Comparison of ENCODE assay signal across 1 cellular context in genomic region chr9:136996361-136997281, GRCh38.
A peak's percentile ranks its signal among the peaks of the same experiment; 100 is the strongest.
TF ChIP-seq lines count a peak whose summit lies in the region.

A gene with protein sequence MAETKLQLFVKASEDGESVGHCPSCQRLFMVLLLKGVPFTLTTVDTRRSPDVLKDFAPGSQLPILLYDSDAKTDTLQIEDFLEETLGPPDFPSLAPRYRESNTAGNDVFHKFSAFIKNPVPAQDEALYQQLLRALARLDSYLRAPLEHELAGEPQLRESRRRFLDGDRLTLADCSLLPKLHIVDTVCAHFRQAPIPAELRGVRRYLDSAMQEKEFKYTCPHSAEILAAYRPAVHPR (minus strand): TSS chr9:136996568. CDS start chr9:136996543, 25 bp downstream.

TF ChIP-seq in K562, 482 proteins besides CTCF, POLR2A, EP300 and RAD21 (continued from another document and continues in another):
- TF ChIP-seq MIER1 (IDR thresholded peaks at IDR 0.05; ENCODE audit: low read depth) (no peak), ETV1 (tag; conservative IDR thresholded peaks at IDR 0.05; ENCODE audit: low read depth) (no peak), SUPT5H (IDR thresholded peaks at IDR 0.05) (0 out of 2 replicates have a peak, but pooled peaks have one; percentile 39), HMGN3 (IDR thresholded peaks at IDR 0.05; ENCODE audit: borderline replicate concordance, extremely low read depth, insufficient read length, low read depth, low read length) (peak; percentile 27), SIRT6 (IDR thresholded peaks at IDR 0.05; ENCODE audit: low read depth, low read length) (no peak), WHSC1 (IDR thresholded peaks at IDR 0.05; ENCODE audit: low read length) (no peak), ELF4 (CRISPR knock-in tag; IDR thresholded peaks at IDR 0.05) (no peak), ATF7 (IDR thresholded peaks at IDR 0.05) (0 out of 2 replicates have a peak, but pooled peaks have one; percentile 17), FOXA3 (CRISPR knock-in tag; conservative IDR thresholded peaks at IDR 0.05 in 1 of 2, IDR thresholded peaks at IDR 0.05 in 1 of 2) (no peak), RBM14 (IDR thresholded peaks at IDR 0.05; ENCODE audit: borderline replicate concordance, insufficient read depth, low read depth, low read length) (no peak), ZNF282 (CRISPR knock-in tag; IDR thresholded peaks at IDR 0.05) (no peak), FOXK1 (CRISPR knock-in tag; IDR thresholded peaks at IDR 0.05; ENCODE audit: borderline replicate concordance) (0 out of 2 replicates have a peak, but pooled peaks have one; percentile 46), XRCC3 (IDR thresholded peaks at IDR 0.05) (no peak), ZNF77 (CRISPR knock-in tag; IDR thresholded peaks at IDR 0.05) (no peak), KDM5B (IDR thresholded peaks at IDR 0.05; ENCODE audit: insufficient replicate concordance, low read depth, low read length) (peak; percentile 53), ZNF707 (CRISPR knock-in tag; conservative IDR thresholded peaks at IDR 0.05) (no peak), MCM5 (IDR thresholded peaks at IDR 0.05; ENCODE audit: low read depth) (no peak), CHD2 (IDR thresholded peaks at IDR 0.05; ENCODE audit: low read depth, low read length) (no peak), ZSCAN29 (IDR thresholded peaks at IDR 0.05) (no peak), ATF2 (CRISPR knock-in tag; IDR thresholded peaks at IDR 0.05) (no peak), ZNF23 (CRISPR knock-in tag; IDR thresholded peaks at IDR 0.05) (no peak), RFX5 (IDR thresholded peaks at IDR 0.05; ENCODE audit: low read depth, low read length) (no peak), PHF21A (IDR thresholded peaks at IDR 0.05; ENCODE audit: borderline replicate concordance, low read depth) (no peak), RNF2 (IDR thresholded peaks at IDR 0.05) (no peak), ZNF511 (CRISPR knock-in tag; IDR thresholded peaks at IDR 0.05) (no peak), CCNT2 (IDR thresholded peaks at IDR 0.05; ENCODE audit: borderline replicate concordance, extremely low read depth, insufficient read length, low read depth, low read length) (peak; percentile 11), HBP1 (CRISPR knock-in tag; IDR thresholded peaks at IDR 0.05) (0 out of 2 replicates have a peak, but pooled peaks have one; percentile 16), TFAP4 (CRISPR knock-in tag; IDR thresholded peaks at IDR 0.05; ENCODE audit: borderline replicate concordance) (peak; percentile 99), ZBED1 (IDR thresholded peaks at IDR 0.05) (no peak), SIN3A (IDR thresholded peaks at IDR 0.05; ENCODE audit: borderline replicate concordance in 2 of 2, control insufficient read depth in 1 of 2, low read depth in 2 of 2, low read length in 2 of 2) (peak; percentile 94 to 98), EGR1 (conservative IDR thresholded peaks at IDR 0.05) (peak; percentile 47; the same call in 1 of the 2 replicates)
- TF ChIP-seq, protein P1, sequence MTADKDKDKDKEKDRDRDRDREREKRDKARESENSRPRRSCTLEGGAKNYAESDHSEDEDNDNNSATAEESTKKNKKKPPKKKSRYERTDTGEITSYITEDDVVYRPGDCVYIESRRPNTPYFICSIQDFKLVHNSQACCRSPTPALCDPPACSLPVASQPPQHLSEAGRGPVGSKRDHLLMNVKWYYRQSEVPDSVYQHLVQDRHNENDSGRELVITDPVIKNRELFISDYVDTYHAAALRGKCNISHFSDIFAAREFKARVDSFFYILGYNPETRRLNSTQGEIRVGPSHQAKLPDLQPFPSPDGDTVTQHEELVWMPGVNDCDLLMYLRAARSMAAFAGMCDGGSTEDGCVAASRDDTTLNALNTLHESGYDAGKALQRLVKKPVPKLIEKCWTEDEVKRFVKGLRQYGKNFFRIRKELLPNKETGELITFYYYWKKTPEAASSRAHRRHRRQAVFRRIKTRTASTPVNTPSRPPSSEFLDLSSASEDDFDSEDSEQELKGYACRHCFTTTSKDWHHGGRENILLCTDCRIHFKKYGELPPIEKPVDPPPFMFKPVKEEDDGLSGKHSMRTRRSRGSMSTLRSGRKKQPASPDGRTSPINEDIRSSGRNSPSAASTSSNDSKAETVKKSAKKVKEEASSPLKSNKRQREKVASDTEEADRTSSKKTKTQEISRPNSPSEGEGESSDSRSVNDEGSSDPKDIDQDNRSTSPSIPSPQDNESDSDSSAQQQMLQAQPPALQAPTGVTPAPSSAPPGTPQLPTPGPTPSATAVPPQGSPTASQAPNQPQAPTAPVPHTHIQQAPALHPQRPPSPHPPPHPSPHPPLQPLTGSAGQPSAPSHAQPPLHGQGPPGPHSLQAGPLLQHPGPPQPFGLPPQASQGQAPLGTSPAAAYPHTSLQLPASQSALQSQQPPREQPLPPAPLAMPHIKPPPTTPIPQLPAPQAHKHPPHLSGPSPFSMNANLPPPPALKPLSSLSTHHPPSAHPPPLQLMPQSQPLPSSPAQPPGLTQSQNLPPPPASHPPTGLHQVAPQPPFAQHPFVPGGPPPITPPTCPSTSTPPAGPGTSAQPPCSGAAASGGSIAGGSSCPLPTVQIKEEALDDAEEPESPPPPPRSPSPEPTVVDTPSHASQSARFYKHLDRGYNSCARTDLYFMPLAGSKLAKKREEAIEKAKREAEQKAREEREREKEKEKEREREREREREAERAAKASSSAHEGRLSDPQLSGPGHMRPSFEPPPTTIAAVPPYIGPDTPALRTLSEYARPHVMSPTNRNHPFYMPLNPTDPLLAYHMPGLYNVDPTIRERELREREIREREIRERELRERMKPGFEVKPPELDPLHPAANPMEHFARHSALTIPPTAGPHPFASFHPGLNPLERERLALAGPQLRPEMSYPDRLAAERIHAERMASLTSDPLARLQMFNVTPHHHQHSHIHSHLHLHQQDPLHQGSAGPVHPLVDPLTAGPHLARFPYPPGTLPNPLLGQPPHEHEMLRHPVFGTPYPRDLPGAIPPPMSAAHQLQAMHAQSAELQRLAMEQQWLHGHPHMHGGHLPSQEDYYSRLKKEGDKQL (CRISPR knock-in tag; IDR thresholded peaks at IDR 0.05; ENCODE audit: borderline replicate concordance), result peak; percentile 54; the same call in 1 of the 2 replicates
- TF ChIP-seq, protein P2, sequence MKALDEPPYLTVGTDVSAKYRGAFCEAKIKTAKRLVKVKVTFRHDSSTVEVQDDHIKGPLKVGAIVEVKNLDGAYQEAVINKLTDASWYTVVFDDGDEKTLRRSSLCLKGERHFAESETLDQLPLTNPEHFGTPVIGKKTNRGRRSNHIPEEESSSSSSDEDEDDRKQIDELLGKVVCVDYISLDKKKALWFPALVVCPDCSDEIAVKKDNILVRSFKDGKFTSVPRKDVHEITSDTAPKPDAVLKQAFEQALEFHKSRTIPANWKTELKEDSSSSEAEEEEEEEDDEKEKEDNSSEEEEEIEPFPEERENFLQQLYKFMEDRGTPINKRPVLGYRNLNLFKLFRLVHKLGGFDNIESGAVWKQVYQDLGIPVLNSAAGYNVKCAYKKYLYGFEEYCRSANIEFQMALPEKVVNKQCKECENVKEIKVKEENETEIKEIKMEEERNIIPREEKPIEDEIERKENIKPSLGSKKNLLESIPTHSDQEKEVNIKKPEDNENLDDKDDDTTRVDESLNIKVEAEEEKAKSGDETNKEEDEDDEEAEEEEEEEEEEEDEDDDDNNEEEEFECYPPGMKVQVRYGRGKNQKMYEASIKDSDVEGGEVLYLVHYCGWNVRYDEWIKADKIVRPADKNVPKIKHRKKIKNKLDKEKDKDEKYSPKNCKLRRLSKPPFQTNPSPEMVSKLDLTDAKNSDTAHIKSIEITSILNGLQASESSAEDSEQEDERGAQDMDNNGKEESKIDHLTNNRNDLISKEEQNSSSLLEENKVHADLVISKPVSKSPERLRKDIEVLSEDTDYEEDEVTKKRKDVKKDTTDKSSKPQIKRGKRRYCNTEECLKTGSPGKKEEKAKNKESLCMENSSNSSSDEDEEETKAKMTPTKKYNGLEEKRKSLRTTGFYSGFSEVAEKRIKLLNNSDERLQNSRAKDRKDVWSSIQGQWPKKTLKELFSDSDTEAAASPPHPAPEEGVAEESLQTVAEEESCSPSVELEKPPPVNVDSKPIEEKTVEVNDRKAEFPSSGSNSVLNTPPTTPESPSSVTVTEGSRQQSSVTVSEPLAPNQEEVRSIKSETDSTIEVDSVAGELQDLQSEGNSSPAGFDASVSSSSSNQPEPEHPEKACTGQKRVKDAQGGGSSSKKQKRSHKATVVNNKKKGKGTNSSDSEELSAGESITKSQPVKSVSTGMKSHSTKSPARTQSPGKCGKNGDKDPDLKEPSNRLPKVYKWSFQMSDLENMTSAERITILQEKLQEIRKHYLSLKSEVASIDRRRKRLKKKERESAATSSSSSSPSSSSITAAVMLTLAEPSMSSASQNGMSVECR (CRISPR knock-in tag; IDR thresholded peaks at IDR 0.05), result peak; percentile 72
- TF ChIP-seq, protein P3, sequence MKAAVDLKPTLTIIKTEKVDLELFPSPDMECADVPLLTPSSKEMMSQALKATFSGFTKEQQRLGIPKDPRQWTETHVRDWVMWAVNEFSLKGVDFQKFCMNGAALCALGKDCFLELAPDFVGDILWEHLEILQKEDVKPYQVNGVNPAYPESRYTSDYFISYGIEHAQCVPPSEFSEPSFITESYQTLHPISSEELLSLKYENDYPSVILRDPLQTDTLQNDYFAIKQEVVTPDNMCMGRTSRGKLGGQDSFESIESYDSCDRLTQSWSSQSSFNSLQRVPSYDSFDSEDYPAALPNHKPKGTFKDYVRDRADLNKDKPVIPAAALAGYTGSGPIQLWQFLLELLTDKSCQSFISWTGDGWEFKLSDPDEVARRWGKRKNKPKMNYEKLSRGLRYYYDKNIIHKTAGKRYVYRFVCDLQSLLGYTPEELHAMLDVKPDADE (conservative IDR thresholded peaks at IDR 0.05; ENCODE audit: control insufficient read depth, low read depth, low read length), result peak; percentile 80
- TF ChIP-seq, protein P4, sequence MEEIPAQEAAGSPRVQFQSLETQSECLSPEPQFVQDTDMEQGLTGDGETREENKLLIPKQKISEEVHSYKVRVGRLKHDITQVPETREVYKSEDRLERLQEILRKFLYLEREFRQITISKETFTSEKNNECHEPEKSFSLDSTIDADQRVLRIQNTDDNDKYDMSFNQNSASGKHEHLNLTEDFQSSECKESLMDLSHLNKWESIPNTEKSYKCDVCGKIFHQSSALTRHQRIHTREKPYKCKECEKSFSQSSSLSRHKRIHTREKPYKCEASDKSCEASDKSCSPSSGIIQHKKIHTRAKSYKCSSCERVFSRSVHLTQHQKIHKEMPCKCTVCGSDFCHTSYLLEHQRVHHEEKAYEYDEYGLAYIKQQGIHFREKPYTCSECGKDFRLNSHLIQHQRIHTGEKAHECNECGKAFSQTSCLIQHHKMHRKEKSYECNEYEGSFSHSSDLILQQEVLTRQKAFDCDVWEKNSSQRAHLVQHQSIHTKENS (CRISPR knock-in tag; IDR thresholded peaks at IDR 0.05), result no peak
- TF ChIP-seq, protein P5, sequence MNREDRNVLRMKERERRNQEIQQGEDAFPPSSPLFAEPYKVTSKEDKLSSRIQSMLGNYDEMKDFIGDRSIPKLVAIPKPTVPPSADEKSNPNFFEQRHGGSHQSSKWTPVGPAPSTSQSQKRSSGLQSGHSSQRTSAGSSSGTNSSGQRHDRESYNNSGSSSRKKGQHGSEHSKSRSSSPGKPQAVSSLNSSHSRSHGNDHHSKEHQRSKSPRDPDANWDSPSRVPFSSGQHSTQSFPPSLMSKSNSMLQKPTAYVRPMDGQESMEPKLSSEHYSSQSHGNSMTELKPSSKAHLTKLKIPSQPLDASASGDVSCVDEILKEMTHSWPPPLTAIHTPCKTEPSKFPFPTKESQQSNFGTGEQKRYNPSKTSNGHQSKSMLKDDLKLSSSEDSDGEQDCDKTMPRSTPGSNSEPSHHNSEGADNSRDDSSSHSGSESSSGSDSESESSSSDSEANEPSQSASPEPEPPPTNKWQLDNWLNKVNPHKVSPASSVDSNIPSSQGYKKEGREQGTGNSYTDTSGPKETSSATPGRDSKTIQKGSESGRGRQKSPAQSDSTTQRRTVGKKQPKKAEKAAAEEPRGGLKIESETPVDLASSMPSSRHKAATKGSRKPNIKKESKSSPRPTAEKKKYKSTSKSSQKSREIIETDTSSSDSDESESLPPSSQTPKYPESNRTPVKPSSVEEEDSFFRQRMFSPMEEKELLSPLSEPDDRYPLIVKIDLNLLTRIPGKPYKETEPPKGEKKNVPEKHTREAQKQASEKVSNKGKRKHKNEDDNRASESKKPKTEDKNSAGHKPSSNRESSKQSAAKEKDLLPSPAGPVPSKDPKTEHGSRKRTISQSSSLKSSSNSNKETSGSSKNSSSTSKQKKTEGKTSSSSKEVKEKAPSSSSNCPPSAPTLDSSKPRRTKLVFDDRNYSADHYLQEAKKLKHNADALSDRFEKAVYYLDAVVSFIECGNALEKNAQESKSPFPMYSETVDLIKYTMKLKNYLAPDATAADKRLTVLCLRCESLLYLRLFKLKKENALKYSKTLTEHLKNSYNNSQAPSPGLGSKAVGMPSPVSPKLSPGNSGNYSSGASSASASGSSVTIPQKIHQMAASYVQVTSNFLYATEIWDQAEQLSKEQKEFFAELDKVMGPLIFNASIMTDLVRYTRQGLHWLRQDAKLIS (CRISPR knock-in tag; IDR thresholded peaks at IDR 0.05), result no peak
